17 cellular contexts compared by ENCODE assay signal in the genomic region with DNA sequence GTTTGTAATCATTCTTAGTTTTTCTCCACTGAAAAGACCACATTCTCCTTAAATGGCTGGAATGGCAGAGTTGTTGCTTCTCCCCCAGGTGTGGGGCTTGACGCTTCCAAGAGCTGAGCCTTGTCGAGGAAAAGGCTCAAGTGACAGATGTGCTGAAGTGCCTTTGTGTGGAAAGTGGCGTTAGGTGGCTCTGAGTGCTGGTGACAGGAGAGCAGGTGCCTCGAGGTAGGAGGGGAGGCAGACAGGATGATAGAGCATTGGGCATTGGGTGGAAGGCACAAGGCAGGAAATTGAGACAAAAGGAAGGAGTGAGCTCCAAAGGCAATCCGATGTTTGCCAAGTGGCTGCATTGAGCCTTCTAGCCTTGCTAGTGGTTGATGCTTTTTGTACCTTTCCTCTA. TPM values are rescaled to one million over a fixed set of nuclear protein-coding genes. Genes with fewer than 3 reads are reported as not detected.
DNase-seq lines count a peak whose midpoint lies in the region; ATAC-seq and TF ChIP-seq lines count a peak whose summit lies in the region.
"Had no signal": no experiment of that assay in that cellular context is flagged by ENCODE, and none has a peak within 500 bp of the region (broad histone marks: within the 10 kb centered on the region; RNA-seq: fewer than 3 reads in every experiment).

No MANE protein-coding gene starts in this region.

- H3K9me3 ChIP-seq in esophagus (ENCODE audit: control insufficient read depth in 2 of 2, insufficient read depth in 1 of 2, low read depth in 1 of 2, low read length in 1 of 2) (no peaks in the 10 kb centered on the region), mucosa of rectum (ENCODE audit: control insufficient read depth in 2 of 2, low read length in 2 of 2) (no peaks in the 10 kb centered on the region), tibial nerve (no peaks in the 10 kb centered on the region)

- H3K27me3 ChIP-seq in esophagus (ENCODE audit: control insufficient read depth in 1 of 2, insufficient read depth in 2 of 2, low read length in 2 of 2) (no peaks in the 10 kb centered on the region), mucosa of rectum (ENCODE audit: control insufficient read depth in 2 of 2, insufficient read depth in 2 of 2, low read length in 2 of 2) (no peaks in the 10 kb centered on the region), tibial nerve (no peaks in the 10 kb centered on the region)

- H3K27ac ChIP-seq in esophagus (ENCODE audit: low read depth in 2 of 2, low read length in 1 of 2) (peak overlapping the region; percentile 88 to 89), mucosa of rectum (ENCODE audit: low read depth in 2 of 2, low read length in 2 of 2) (peak overlapping the region; percentile 33 to 45), tibial nerve (peak overlapping the region; percentile 45 to 77 (median 64))
- H3K27ac ChIP-seq: 22Rv1, WERI-Rb-1 had no signal

- no peak for ATAC-seq in HG03460 (IDR thresholded peaks at IDR 0.05; ENCODE audit: unreplicated experiment)
- ATAC-seq: Panc1; stimulated activated naive CD8-positive, alpha-beta T cell treated with anti-CD3 and anti-CD28 coated beads, Interleukin-15, Interleukin-2, amounts not matched to agents 100 U/mL and 50 U/mL, for 24 hours had no signal

- peaks cover 0 to 2% of the 10 kb centered on the region in 2 donors for H3K36me3 ChIP-seq in esophagus (ENCODE audit: control insufficient read depth in 2 of 2, insufficient read depth in 2 of 2, low read length in 1 of 2)
- H3K36me3 ChIP-seq in mucosa of rectum (ENCODE audit: control insufficient read depth in 2 of 2, insufficient read depth in 2 of 2, low read length in 2 of 2): peaks cover 0 to 2% of the 10 kb centered on the region in 2 donors
- peaks cover 0 to 16% (median 0%) of the 10 kb centered on the region in 3 donors for H3K36me3 ChIP-seq in tibial nerve
- H3K36me3 ChIP-seq: WERI-Rb-1 had no signal

- no peak overlapping the region for H3K9ac ChIP-seq in mucosa of rectum (ENCODE audit: low read depth in 1 of 2, low read length in 2 of 2)

- TF ChIP-seq EP300 in tibial nerve (IDR thresholded peaks at IDR 0.05): no peak

- DNase-seq in NCI-H1105 treated with DMSO at 0.1 percent for 48 hours (lab: John Stamatoyannopoulos, UW) (peak; percentile 13), NCI-H1105 (lab: John Stamatoyannopoulos, UW) (no peak), tibial nerve (ENCODE audit: low spot score in 2 of 2) (no peak), cerebellum (ENCODE audit: low spot score) (no peak)
- no peak for DNase-seq in stimulated activated CD4-positive, alpha-beta T cell treated with anti-CD3 and anti-CD28 coated beads, Interleukin-15, amount 100 ng/mL, for 24 hours
- DNase-seq: C1 segment of cervical spinal cord; dermis blood vessel endothelial cell; NCI-H69; occipital lobe; stimulated activated naive CD8-positive, alpha-beta T cell treated with anti-CD3 and anti-CD28 coated beads, Interleukin-15, Interleukin-2, amounts not matched to agents 100 U/mL and 50 U/mL, for 24 hours; WERI-Rb-1 had no signal

- TF ChIP-seq POLR2A in tibial nerve (IDR thresholded peaks at IDR 0.05): no peak

- WGBS in esophagus, 2 donors: 49 to 62% methylated on average over 5 of the region's 5 CpGs
- WGBS in tibial nerve, 2 donors: 63 to 73% methylated on average over 5 of the region's 5 CpGs

- H3K4me3 ChIP-seq in esophagus (ENCODE audit: low read depth in 1 of 2, low read length in 2 of 2) (no peak overlapping the region), mucosa of rectum (ENCODE audit: low read length in 2 of 2) (no peak overlapping the region), tibial nerve (no peak overlapping the region)

- peaks cover 0 to 12% of the 10 kb centered on the region in 2 donors for H3K4me1 ChIP-seq in esophagus (ENCODE audit: control insufficient read depth in 2 of 2, insufficient read depth in 2 of 2, low read length in 1 of 2)
- H3K4me1 ChIP-seq in mucosa of rectum (ENCODE audit: control insufficient read depth in 2 of 2, insufficient read depth in 2 of 2, low read length in 2 of 2): peaks cover 9 to 19% of the 10 kb centered on the region in 2 donors
- peaks cover 0 to 68% (median 22%) of the 10 kb centered on the region in 4 donors for H3K4me1 ChIP-seq in tibial nerve

- TF ChIP-seq CTCF in tibial nerve (IDR thresholded peaks at IDR 0.05): no peak

RNA-seq across cellular contexts. Expression of gene KIAA1217, which starts 6.7 kb away (rescaled TPM):
- polyA plus RNA-seq in esophagus: 10 to 100 TPM; 18.3 to 22.2 TPM
- 10 to 100 TPM; 38.5 to 88.1 (median 58.3) TPM for total RNA-seq in tibial nerve
- total RNA-seq in cerebellum: 5.6 TPM
- polyA plus RNA-seq: IgD-negative memory B cell had no signal
